1 cellular context compared by ENCODE assay signal in genomic region chr6:3258720-3259490, GRCh38.
TF ChIP-seq lines count a peak whose summit lies in the region.

A gene with protein sequence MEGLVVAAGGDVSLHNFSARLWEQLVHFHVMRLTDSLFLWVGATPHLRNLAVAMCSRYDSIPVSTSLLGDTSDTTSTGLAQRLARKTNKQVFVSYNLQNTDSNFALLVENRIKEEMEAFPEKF (plus strand): TSS chr6:3258947. CDS start chr6:3259023, 76 bp downstream.

TF ChIP-seq in HepG2, 621 proteins besides CTCF, POLR2A, EP300 and RAD21 (continued from another document and continues in another):
- peak; percentile 71; the same call in 1 of the 2 replicates for TF ChIP-seq DZIP1 (CRISPR knock-in tag; IDR thresholded peaks at IDR 0.05)
- TF ChIP-seq ZNF7 (CRISPR knock-in tag; IDR thresholded peaks at IDR 0.05): no peak
- no peak for TF ChIP-seq FOXA1 (IDR thresholded peaks at IDR 0.05)
- no peak; the same call in none of the 2 replicates for TF ChIP-seq FOXA1 (CRISPR knock-in tag; IDR thresholded peaks at IDR 0.05)
- peak; percentile 76; the same call in 1 of the 2 replicates for TF ChIP-seq ZFP37 (CRISPR knock-in tag; IDR thresholded peaks at IDR 0.05; ENCODE audit: borderline replicate concordance)
- peak; percentile 43; the same call in 1 of the 2 replicates for TF ChIP-seq MZF1 (CRISPR knock-in tag; IDR thresholded peaks at IDR 0.05; ENCODE audit: borderline replicate concordance)
- no peak for TF ChIP-seq ZNF703 (CRISPR knock-in tag; IDR thresholded peaks at IDR 0.05; ENCODE audit: borderline replicate concordance)
- peak; percentile 90 for TF ChIP-seq ZNF782 (CRISPR knock-in tag; IDR thresholded peaks at IDR 0.05; ENCODE audit: borderline replicate concordance)
- peak; percentile 79; the same call in 1 of the 2 replicates for TF ChIP-seq CHCHD3 (CRISPR knock-in tag; IDR thresholded peaks at IDR 0.05)
- TF ChIP-seq, protein P1, sequence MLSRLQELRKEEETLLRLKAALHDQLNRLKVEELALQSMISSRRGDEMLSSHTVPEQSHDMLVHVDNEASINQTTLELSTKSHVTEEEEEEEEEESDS (CRISPR knock-in tag; IDR thresholded peaks at IDR 0.05; ENCODE audit: borderline replicate concordance): no peak
- peak; percentile 65; the same call in 1 of the 2 replicates for TF ChIP-seq ZNF772 (CRISPR knock-in tag; IDR thresholded peaks at IDR 0.05)
- TF ChIP-seq ZNF609 (CRISPR knock-in tag; IDR thresholded peaks at IDR 0.05; ENCODE audit: borderline replicate concordance): peak; percentile 77; the same call in 1 of the 2 replicates
- TF ChIP-seq ZMYM4 (CRISPR knock-in tag; IDR thresholded peaks at IDR 0.05): peak; percentile 37; the same call in 1 of the 2 replicates
- peak; percentile 64; the same call in 1 of the 2 replicates for TF ChIP-seq FOXC1 (CRISPR knock-in tag; IDR thresholded peaks at IDR 0.05; ENCODE audit: borderline replicate concordance)
- TF ChIP-seq, protein P2, sequence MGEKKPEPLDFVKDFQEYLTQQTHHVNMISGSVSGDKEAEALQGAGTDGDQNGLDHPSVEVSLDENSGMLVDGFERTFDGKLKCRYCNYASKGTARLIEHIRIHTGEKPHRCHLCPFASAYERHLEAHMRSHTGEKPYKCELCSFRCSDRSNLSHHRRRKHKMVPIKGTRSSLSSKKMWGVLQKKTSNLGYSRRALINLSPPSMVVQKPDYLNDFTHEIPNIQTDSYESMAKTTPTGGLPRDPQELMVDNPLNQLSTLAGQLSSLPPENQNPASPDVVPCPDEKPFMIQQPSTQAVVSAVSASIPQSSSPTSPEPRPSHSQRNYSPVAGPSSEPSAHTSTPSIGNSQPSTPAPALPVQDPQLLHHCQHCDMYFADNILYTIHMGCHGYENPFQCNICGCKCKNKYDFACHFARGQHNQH (CRISPR knock-in tag; IDR thresholded peaks at IDR 0.05): peak; percentile 78; the same call in 1 of the 2 replicates
- peak; percentile 26 for TF ChIP-seq ZNF281 (CRISPR knock-in tag; IDR thresholded peaks at IDR 0.05; ENCODE audit: borderline replicate concordance)
- peak; percentile 96 for TF ChIP-seq ZNF607 (CRISPR knock-in tag; IDR thresholded peaks at IDR 0.05; ENCODE audit: borderline replicate concordance)
- TF ChIP-seq ZFP36L1 (CRISPR knock-in tag; IDR thresholded peaks at IDR 0.05): no peak
- no peak for TF ChIP-seq ZKSCAN5 (CRISPR knock-in tag; IDR thresholded peaks at IDR 0.05)
- TF ChIP-seq GABPA (IDR thresholded peaks at IDR 0.05; ENCODE audit: low read depth, low read length): no peak
- TF ChIP-seq GABPA (CRISPR knock-in tag; IDR thresholded peaks at IDR 0.05; ENCODE audit: low read depth): peak; percentile 69
- TF ChIP-seq STAG1 (CRISPR knock-in tag; IDR thresholded peaks at IDR 0.05): peak; percentile 30
- TF ChIP-seq HDAC1 (CRISPR knock-in tag; IDR thresholded peaks at IDR 0.05): peak; percentile 91
- no peak for TF ChIP-seq ARNT (IDR thresholded peaks at IDR 0.05)
- peak; percentile 94 for TF ChIP-seq XRCC5 (optimal IDR thresholded peaks at IDR 0.05; ENCODE audit: low read length)
- no peak; the same call in 1 of the 2 replicates for TF ChIP-seq FOSL1 (CRISPR knock-in tag; IDR thresholded peaks at IDR 0.05; ENCODE audit: borderline replicate concordance)
- TF ChIP-seq, protein P3, sequence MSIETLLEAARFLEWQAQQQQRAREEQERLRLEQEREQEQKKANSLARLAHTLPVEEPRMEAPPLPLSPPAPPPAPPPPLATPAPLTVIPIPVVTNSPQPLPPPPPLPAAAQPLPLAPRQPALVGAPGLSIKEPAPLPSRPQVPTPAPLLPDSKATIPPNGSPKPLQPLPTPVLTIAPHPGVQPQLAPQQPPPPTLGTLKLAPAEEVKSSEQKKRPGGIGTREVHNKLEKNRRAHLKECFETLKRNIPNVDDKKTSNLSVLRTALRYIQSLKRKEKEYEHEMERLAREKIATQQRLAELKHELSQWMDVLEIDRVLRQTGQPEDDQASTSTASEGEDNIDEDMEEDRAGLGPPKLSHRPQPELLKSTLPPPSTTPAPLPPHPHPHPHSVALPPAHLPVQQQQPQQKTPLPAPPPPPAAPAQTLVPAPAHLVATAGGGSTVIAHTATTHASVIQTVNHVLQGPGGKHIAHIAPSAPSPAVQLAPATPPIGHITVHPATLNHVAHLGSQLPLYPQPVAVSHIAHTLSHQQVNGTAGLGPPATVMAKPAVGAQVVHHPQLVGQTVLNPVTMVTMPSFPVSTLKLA (IDR thresholded peaks at IDR 0.05): peak; percentile 69
- TF ChIP-seq ZNF512 (CRISPR knock-in tag; IDR thresholded peaks at IDR 0.05): no peak; the same call in 1 of the 2 replicates
- 0 out of 2 replicates have a peak, but pooled peaks have one; percentile 24 for TF ChIP-seq ZNF710 (CRISPR knock-in tag; IDR thresholded peaks at IDR 0.05; ENCODE audit: borderline replicate concordance)
- TF ChIP-seq ZSCAN22 (CRISPR knock-in tag; IDR thresholded peaks at IDR 0.05): peak; percentile 81
- no peak for TF ChIP-seq HMGA1 (CRISPR knock-in tag; conservative IDR thresholded peaks at IDR 0.05)
- TF ChIP-seq SETDB1 (CRISPR knock-in tag; IDR thresholded peaks at IDR 0.05; ENCODE audit: borderline replicate concordance): no peak
- peak; percentile 88; the same call in 1 of the 2 replicates for TF ChIP-seq NFKBIZ (CRISPR knock-in tag; IDR thresholded peaks at IDR 0.05)
- 0 out of 2 replicates have a peak, but pooled peaks have one; percentile 25 for TF ChIP-seq SIX4 (CRISPR knock-in tag; IDR thresholded peaks at IDR 0.05)
- TF ChIP-seq ZNF746 (CRISPR knock-in tag; IDR thresholded peaks at IDR 0.05): peak; percentile 40; the same call in 1 of the 2 replicates
- no peak for TF ChIP-seq ZSCAN31 (CRISPR knock-in tag; IDR thresholded peaks at IDR 0.05; ENCODE audit: low read depth)
- no peak for TF ChIP-seq PTBP1 (IDR thresholded peaks at IDR 0.05; ENCODE audit: low read depth, low read length, poor library complexity, severe bottlenecking)
- TF ChIP-seq ZNF10 (CRISPR knock-in tag; IDR thresholded peaks at IDR 0.05; ENCODE audit: borderline replicate concordance, low read depth): no peak
- TF ChIP-seq AKAP8 (CRISPR knock-in tag; IDR thresholded peaks at IDR 0.05): peak; percentile 42; the same call in 1 of the 2 replicates
- peak; percentile 55; the same call in 1 of the 2 replicates for TF ChIP-seq HCFC1 (IDR thresholded peaks at IDR 0.05; ENCODE audit: low read depth, low read length)
- TF ChIP-seq NFYB (CRISPR knock-in tag; IDR thresholded peaks at IDR 0.05): peak; percentile 41; the same call in 1 of the 2 replicates
- no peak for TF ChIP-seq RBM22 (optimal IDR thresholded peaks at IDR 0.05; ENCODE audit: low read length)
- TF ChIP-seq MTF1 (CRISPR knock-in tag; IDR thresholded peaks at IDR 0.05): no peak; the same call in 1 of the 2 replicates
- TF ChIP-seq MXD4 (CRISPR knock-in tag; IDR thresholded peaks at IDR 0.05): peak; percentile 96
- TF ChIP-seq ZNF576 (CRISPR knock-in tag; IDR thresholded peaks at IDR 0.05): no peak
- peak; percentile 43; the same call in 1 of the 2 replicates for TF ChIP-seq ZNF780A (CRISPR knock-in tag; IDR thresholded peaks at IDR 0.05)
- TF ChIP-seq SRF (IDR thresholded peaks at IDR 0.05; ENCODE audit: low read depth, low read length): peak; percentile 94
